In genomic region chr7:33968591-33968990, GRCh38 we compare ENCODE assay signal across 19 cellular contexts.
A peak's percentile ranks its signal among the peaks of the same experiment; 100 is the strongest.
DNase-seq lines count a peak whose midpoint lies in the region; ATAC-seq and TF ChIP-seq lines count a peak whose summit lies in the region.
"Had no signal": no experiment of that assay in that cellular context is flagged by ENCODE, and none has a peak within 500 bp of the region (broad histone marks: within the 10 kb centered on the region; RNA-seq: fewer than 3 reads in every experiment).

No MANE protein-coding gene starts in this region.

- in situ Hi-C loops in G401 (cut with HindIII; ENCODE audit: low sequenced_read_pairs) = no loop called here

- no peak for ATAC-seq in PC-3
- ATAC-seq: GM12878 had no signal

- no peak overlapping the region for H3K27ac ChIP-seq in PC-3 (ENCODE audit: low read length)
- H3K27ac ChIP-seq in CD8-positive, alpha-beta memory T cell (ENCODE audit: low read depth, low read length) = no peak overlapping the region
- H3K27ac ChIP-seq: BLaER1 had no signal

- intact Hi-C loops in PC-3 (cut with micrococcal nuclease) = no loop called here

- no peaks in the 10 kb centered on the region for H3K4me1 Mint-ChIP-seq in neural crest cell
- no peaks in the 10 kb centered on the region for H3K4me1 Mint-ChIP-seq in CD8-positive, alpha-beta memory T cell
- H3K4me1 Mint-ChIP-seq: CD14-positive monocyte; CD4-positive, alpha-beta memory T cell; CD4-positive, CD25-positive, alpha-beta regulatory T cell had no signal

- no peak overlapping the region for H3K9ac ChIP-seq in PC-3 (ENCODE audit: low read length)
- H3K9ac ChIP-seq: BLaER1 had no signal

- TF ChIP-seq CTCF in AG10803 (conservative IDR thresholded peaks at IDR 0.05; ENCODE audit: low read length) = no peak
- TF ChIP-seq CTCF in neural crest cell (conservative IDR thresholded peaks at IDR 0.05) = no peak
- TF ChIP-seq CTCF in PC-3 (conservative IDR thresholded peaks at IDR 0.05; ENCODE audit: low read depth, low read length) = no peak

- peak overlapping the region; percentile 40 for H3K27ac Mint-ChIP-seq in neural crest cell (ENCODE audit: unreplicated experiment)
- H3K27ac Mint-ChIP-seq in CD8-positive, alpha-beta memory T cell = no peak overlapping the region
- H3K27ac Mint-ChIP-seq: CD14-positive monocyte; CD4-positive, alpha-beta memory T cell; CD4-positive, CD25-positive, alpha-beta regulatory T cell had no signal

- H3K27me3 Mint-ChIP-seq in neural crest cell (ENCODE audit: low read depth) = no peaks in the 10 kb centered on the region
- no peaks in the 10 kb centered on the region for H3K27me3 Mint-ChIP-seq in CD8-positive, alpha-beta memory T cell
- H3K27me3 Mint-ChIP-seq: CD4-positive, CD25-positive, alpha-beta regulatory T cell had no signal

- H3K9me2 ChIP-seq in PC-3 (replicated peaks; ENCODE audit: low read length) = no peaks in the 10 kb centered on the region

- BruUV-seq in PC-3 (replicated peaks; lab: Mats Ljungman, UMichigan) = no TSS peak

- peaks cover 20% of the 10 kb centered on the region; the same call in 1 of the 2 replicates for H3K27me3 ChIP-seq in PC-3 (ENCODE audit: low read length)
- no peaks in the 10 kb centered on the region for H3K27me3 ChIP-seq in CD8-positive, alpha-beta memory T cell (ENCODE audit: insufficient read depth, low read length, poor library complexity, severe bottlenecking)
- H3K27me3 ChIP-seq: BE2C, BLaER1 had no signal

- POLR2A ChIA-PET in PC-3 (lab: Charles Lee; ENCODE audit: unreplicated experiment) = no interaction called here
- POLR2A ChIA-PET in CD8-positive, alpha-beta memory T cell (lab: Charles Lee) = no interaction called here

- no peaks in the 10 kb centered on the region for H4K20me1 ChIP-seq in PC-3 (ENCODE audit: low read length)
- H4K20me1 ChIP-seq: BLaER1 had no signal

- no peaks in the 10 kb centered on the region for H3K9me3 Mint-ChIP-seq in neural crest cell
- H3K9me3 Mint-ChIP-seq in CD8-positive, alpha-beta memory T cell = no peaks in the 10 kb centered on the region
- H3K9me3 Mint-ChIP-seq: CD4-positive, alpha-beta memory T cell had no signal

- H3K4me3 ChIP-seq in AG10803 (ENCODE audit: low read length) (no peak overlapping the region), PC-3 (ENCODE audit: low read length) (no peak overlapping the region)
- H3K4me3 ChIP-seq in CD8-positive, alpha-beta memory T cell (ENCODE audit: low read length) = no peak overlapping the region
- H3K4me3 ChIP-seq: BLaER1, GM12878 had no signal

- H3K4me1 ChIP-seq in PC-3 (ENCODE audit: insufficient read depth, low read length) = no peaks in the 10 kb centered on the region
- H3K4me1 ChIP-seq in CD8-positive, alpha-beta memory T cell (ENCODE audit: insufficient read depth, low read length) = no peaks in the 10 kb centered on the region
- H3K4me1 ChIP-seq: BE2C, BLaER1, Caco-2 had no signal

- no peaks in the 10 kb centered on the region for H3K9me3 ChIP-seq in PC-3 (ENCODE audit: low read length)
- no peaks in the 10 kb centered on the region for H3K9me3 ChIP-seq in CD8-positive, alpha-beta memory T cell (ENCODE audit: low read length)
- H3K9me3 ChIP-seq: BE2C, BLaER1 had no signal

- no peaks in the 10 kb centered on the region for H3K36me3 ChIP-seq in PC-3 (ENCODE audit: low read depth, low read length)
- H3K36me3 ChIP-seq in CD8-positive, alpha-beta memory T cell (ENCODE audit: insufficient read depth, low read length) = no peaks in the 10 kb centered on the region
- H3K36me3 ChIP-seq: BE2C, BLaER1 had no signal

- DNase-seq in AG10803 (ENCODE audit: low read depth) = peak; percentile 28
- DNase-seq in G401 (ENCODE audit: low spot score) = peak; percentile 88
- DNase-seq in cerebellum (ENCODE audit: low spot score) = peak; percentile 55
- no peak for DNase-seq in neural crest cell (ENCODE audit: low read depth, low spot score)
- no peak for DNase-seq in PC-3
- no peak for DNase-seq in CD8-positive, alpha-beta memory T cell
- DNase-seq in AG20443 (ENCODE audit: low spot score) = no peak
- DNase-seq: 8988T; ACHN; BE2C; Caco-2; Calu3; CD4-positive, alpha-beta memory T cell; CD4-positive, CD25-positive, alpha-beta regulatory T cell; DMS79 treated with DMSO at 0.1 percent for 48 hours; GDM1 had no signal

- no peaks in the 10 kb centered on the region for H3K36me3 Mint-ChIP-seq in neural crest cell (ENCODE audit: low read depth)
- H3K36me3 Mint-ChIP-seq in CD8-positive, alpha-beta memory T cell = no peaks in the 10 kb centered on the region
- H3K36me3 Mint-ChIP-seq: CD14-positive monocyte; CD4-positive, alpha-beta memory T cell; CD4-positive, CD25-positive, alpha-beta regulatory T cell had no signal

- no peak overlapping the region for H3K4me3 Mint-ChIP-seq in neural crest cell
- no peak overlapping the region for H3K4me3 Mint-ChIP-seq in CD8-positive, alpha-beta memory T cell
- H3K4me3 Mint-ChIP-seq: CD14-positive monocyte; CD4-positive, alpha-beta memory T cell; CD4-positive, CD25-positive, alpha-beta regulatory T cell had no signal

- no peak overlapping the region for H3K4me2 ChIP-seq in PC-3 (ENCODE audit: low read length)
- H3K4me2 ChIP-seq: BLaER1 had no signal

- CTCF ChIA-PET in PC-3 (lab: Charles Lee) = no interaction called here
- CTCF ChIA-PET in CD8-positive, alpha-beta memory T cell (lab: Charles Lee) = interaction anchor here (1.3 kb wide), 1 partner anchor 36 kb away, joined by 3 read pairs; no protein-coding TSS in a partner anchor

- no peak overlapping the region for H2AFZ ChIP-seq in PC-3 (ENCODE audit: low read length)

- H3F3A ChIP-seq in PC-3 (ENCODE audit: low read length, unreplicated experiment) = no peaks in the 10 kb centered on the region

- H3K79me2 ChIP-seq in PC-3 (ENCODE audit: low read length) = no peaks in the 10 kb centered on the region

Comparison
In these comparisons a context has a peak if more than half of its experiments do, and no peak if none do; other contexts are left out.
1. DNase-seq: peak in AG10803 (single experiment), G401 (single experiment) and cerebellum (single experiment); none in neural crest cell (single experiment), PC-3 (single experiment), CD8-positive, alpha-beta memory T cell (0 of 5) and AG20443 (single experiment).